In the genomic region with DNA sequence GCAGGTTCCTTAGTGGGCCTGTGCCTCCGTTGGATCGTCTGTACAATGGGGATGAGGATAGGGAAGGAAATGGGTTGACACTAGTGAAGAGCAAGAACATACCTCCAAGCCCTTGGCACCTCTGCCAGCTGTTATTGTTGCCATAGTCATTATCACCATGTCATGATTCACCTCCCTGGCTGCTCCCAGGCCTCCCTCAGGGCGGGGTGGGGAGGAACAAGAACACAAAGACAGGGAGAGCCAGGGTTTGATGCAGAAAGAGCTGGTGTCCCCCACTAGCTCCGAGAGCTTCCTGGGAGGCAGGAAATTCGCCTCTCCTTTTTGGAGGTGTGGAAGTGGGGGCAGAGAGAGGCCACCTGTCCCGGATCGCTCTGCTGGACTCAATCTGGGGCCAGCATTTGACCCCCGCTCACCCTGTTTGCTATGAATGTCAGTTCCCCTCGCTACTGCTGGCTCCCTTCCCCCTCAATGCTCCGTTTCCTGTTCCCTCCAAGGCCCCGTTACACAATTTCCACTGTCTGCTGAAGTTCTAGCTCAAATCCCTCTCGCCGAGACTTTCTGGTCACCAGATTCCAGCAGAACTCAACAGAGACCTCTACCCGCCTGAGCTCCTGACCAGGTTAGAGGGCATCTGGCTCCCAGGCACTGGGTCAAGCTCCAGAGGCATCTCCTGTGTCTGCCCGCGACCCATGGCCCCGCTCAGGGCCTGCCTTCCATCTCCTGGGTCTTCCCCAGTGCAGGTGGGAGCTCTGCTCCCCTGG, we compare ENCODE assay signal across 8 cellular contexts. TPM values are rescaled to one million over a fixed set of nuclear protein-coding genes. Genes with fewer than 3 reads are reported as not detected.
DNase-seq lines count a peak whose midpoint lies in the region; ATAC-seq and TF ChIP-seq lines count a peak whose summit lies in the region.

No MANE protein-coding gene starts in this region.

- no peak overlapping the region for H3K9ac ChIP-seq in rectal smooth muscle tissue (ENCODE audit: low read length)

- H3K36me3 Mint-ChIP-seq in GM23338 (ENCODE audit: low read depth) = no peaks in the 10 kb centered on the region; the same call in 2 of the 3 replicates

- 0 to 30% methylated on average over 2 to 8 of the region's 17 CpGs for WGBS in gastroesophageal sphincter (ENCODE audit: low coverage in 1 of 2), 2 donors

- H3K4me3 Mint-ChIP-seq in GM23338 = no peak overlapping the region

- TF ChIP-seq EP300 in gastroesophageal sphincter (IDR thresholded peaks at IDR 0.05) = no peak

- peaks cover 14% of the 10 kb centered on the region for H3K27me3 Mint-ChIP-seq in GM23338 (ENCODE audit: insufficient read depth, low read depth, poor library complexity)

- H3K4me3 ChIP-seq in GM23338 (no peak overlapping the region), gastroesophageal sphincter (peak overlapping the region in 1 of 2 donors; percentile 22), rectal smooth muscle tissue (ENCODE audit: low read length) (peak overlapping the region; percentile 39)

- peaks cover 66% of the 10 kb centered on the region for H3K79me2 ChIP-seq in GM23338 (replicated peaks; ENCODE audit: insufficient read depth)

- H3K36me3 ChIP-seq in GM23338 (ENCODE audit: insufficient read depth) (no peaks in the 10 kb centered on the region), gastroesophageal sphincter (no peaks in the 10 kb centered on the region), rectal smooth muscle tissue (ENCODE audit: control insufficient read depth, insufficient read depth, low read length) (no peaks in the 10 kb centered on the region)

- peak overlapping the region; percentile 69 for H3K27ac Mint-ChIP-seq in GM23338

- ATAC-seq in GM23338 (no peak), gastroesophageal sphincter (peak; percentile 75), GM21717 (IDR thresholded peaks at IDR 0.05; ENCODE audit: unreplicated experiment) (no peak), HG03521 (IDR thresholded peaks at IDR 0.05; ENCODE audit: unreplicated experiment) (no peak)

- peaks cover 10% of the 10 kb centered on the region; the same call in 1 of the 2 replicates for H4K20me1 ChIP-seq in GM23338 (replicated peaks; ENCODE audit: insufficient read depth)

- peak overlapping the region; percentile 66; the same call in 1 of the 2 replicates for H3K4me2 ChIP-seq in GM23338

- H2AFZ ChIP-seq in GM23338 = no peak overlapping the region

- TF ChIP-seq POLR2A in gastroesophageal sphincter (IDR thresholded peaks at IDR 0.05) = no peak

- H3K27ac ChIP-seq in GM23338 (ENCODE audit: low read depth) (no peak overlapping the region), gastroesophageal sphincter (peak overlapping the region; percentile 24 to 86 (median 83)), rectal smooth muscle tissue (ENCODE audit: low read depth, low read length) (peak overlapping the region; percentile 66)

- TF ChIP-seq CTCF in GM23338 (conservative IDR thresholded peaks at IDR 0.05; ENCODE audit: low read depth in 2 of 2) (no peak), gastroesophageal sphincter (IDR thresholded peaks at IDR 0.05) (no peak)

- peaks cover 6% of the 10 kb centered on the region for H3K4me1 ChIP-seq in GM23338 (ENCODE audit: insufficient read depth)
- H3K4me1 ChIP-seq in gastroesophageal sphincter = peaks cover 0 to 100% (median 59%) of the 10 kb centered on the region in 3 donors
- peaks cover 39% of the 10 kb centered on the region for H3K4me1 ChIP-seq in rectal smooth muscle tissue (ENCODE audit: control insufficient read depth, insufficient read depth, low read length)

- no peaks in the 10 kb centered on the region for H3F3A ChIP-seq in GM23338 (replicated peaks; ENCODE audit: low read depth)

- H3K27me3 ChIP-seq in GM23338 (ENCODE audit: insufficient read depth) = no peaks in the 10 kb centered on the region
- no peaks in the 10 kb centered on the region for H3K27me3 ChIP-seq in gastroesophageal sphincter
- no peaks in the 10 kb centered on the region for H3K27me3 ChIP-seq in rectal smooth muscle tissue (ENCODE audit: control insufficient read depth, insufficient read depth, low read length)

- H3K9me3 Mint-ChIP-seq in GM23338 = no peaks in the 10 kb centered on the region

- H3K9me2 ChIP-seq in GM23338 (ENCODE audit: insufficient read depth) = no peaks in the 10 kb centered on the region

- no peak for DNase-seq in GM23338 (ENCODE audit: low spot score)
- DNase-seq in SW 1271 (lab: John Stamatoyannopoulos, UW) = peak; percentile 26 to 63
- DNase-seq in NCI-H2171 (lab: John Stamatoyannopoulos, UW) = no peak
- DNase-seq in COLO668 (lab: John Stamatoyannopoulos, UW; ENCODE audit: unreplicated experiment) = no peak

- no peaks in the 10 kb centered on the region for H3K9me3 ChIP-seq in gastroesophageal sphincter

- H3K4me1 Mint-ChIP-seq in GM23338 = peaks cover 24% of the 10 kb centered on the region

TF ChIP-seq in GM23338, 12 proteins besides CTCF, POLR2A, EP300 and RAD21 (continues in another document):
- no peak for TF ChIP-seq STAT1 (IDR thresholded peaks at IDR 0.05; ENCODE audit: unreplicated experiment)
- TF ChIP-seq CREB1 (CRISPR knock-in tag; IDR thresholded peaks at IDR 0.05; ENCODE audit: low read depth) = no peak
- no peak for TF ChIP-seq EZH2 (IDR thresholded peaks at IDR 0.05; ENCODE audit: low read depth, unreplicated experiment)
- no peak for TF ChIP-seq POLR2AphosphoS5 (IDR thresholded peaks at IDR 0.05; ENCODE audit: low read depth)
- TF ChIP-seq ZNF114 (CRISPR knock-in tag; IDR thresholded peaks at IDR 0.05) = no peak
- TF ChIP-seq ZNF331 (CRISPR knock-in tag; IDR thresholded peaks at IDR 0.05; ENCODE audit: low read depth) = no peak
- TF ChIP-seq, protein P1, sequence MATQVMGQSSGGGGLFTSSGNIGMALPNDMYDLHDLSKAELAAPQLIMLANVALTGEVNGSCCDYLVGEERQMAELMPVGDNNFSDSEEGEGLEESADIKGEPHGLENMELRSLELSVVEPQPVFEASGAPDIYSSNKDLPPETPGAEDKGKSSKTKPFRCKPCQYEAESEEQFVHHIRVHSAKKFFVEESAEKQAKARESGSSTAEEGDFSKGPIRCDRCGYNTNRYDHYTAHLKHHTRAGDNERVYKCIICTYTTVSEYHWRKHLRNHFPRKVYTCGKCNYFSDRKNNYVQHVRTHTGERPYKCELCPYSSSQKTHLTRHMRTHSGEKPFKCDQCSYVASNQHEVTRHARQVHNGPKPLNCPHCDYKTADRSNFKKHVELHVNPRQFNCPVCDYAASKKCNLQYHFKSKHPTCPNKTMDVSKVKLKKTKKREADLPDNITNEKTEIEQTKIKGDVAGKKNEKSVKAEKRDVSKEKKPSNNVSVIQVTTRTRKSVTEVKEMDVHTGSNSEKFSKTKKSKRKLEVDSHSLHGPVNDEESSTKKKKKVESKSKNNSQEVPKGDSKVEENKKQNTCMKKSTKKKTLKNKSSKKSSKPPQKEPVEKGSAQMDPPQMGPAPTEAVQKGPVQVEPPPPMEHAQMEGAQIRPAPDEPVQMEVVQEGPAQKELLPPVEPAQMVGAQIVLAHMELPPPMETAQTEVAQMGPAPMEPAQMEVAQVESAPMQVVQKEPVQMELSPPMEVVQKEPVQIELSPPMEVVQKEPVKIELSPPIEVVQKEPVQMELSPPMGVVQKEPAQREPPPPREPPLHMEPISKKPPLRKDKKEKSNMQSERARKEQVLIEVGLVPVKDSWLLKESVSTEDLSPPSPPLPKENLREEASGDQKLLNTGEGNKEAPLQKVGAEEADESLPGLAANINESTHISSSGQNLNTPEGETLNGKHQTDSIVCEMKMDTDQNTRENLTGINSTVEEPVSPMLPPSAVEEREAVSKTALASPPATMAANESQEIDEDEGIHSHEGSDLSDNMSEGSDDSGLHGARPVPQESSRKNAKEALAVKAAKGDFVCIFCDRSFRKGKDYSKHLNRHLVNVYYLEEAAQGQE (IDR thresholded peaks at IDR 0.05; ENCODE audit: unreplicated experiment) = no peak
- TF ChIP-seq NANOG (IDR thresholded peaks at IDR 0.05; ENCODE audit: borderline replicate concordance) = no peak

RNA-seq across cellular contexts. Expression of a gene that starts 9.1 kb away (rescaled TPM):
- 22.5 and 24.4 TPM in 2 replicates for total RNA-seq in GM23338 (2014; rRNA removed; shearing (Covaris generic))
- polyA plus RNA-seq in GM23338 (2016; fragmentation: Nextera tagmentation; extraction: Ambion mirVana) = 10.6 and 12.5 TPM in 2 replicates
- total RNA-seq in gastroesophageal sphincter = 100 to 1,000 TPM; 172 to 315 (median 211) TPM

RNA-seq across cellular contexts. Expression of a gene that starts 13.1 kb away (rescaled TPM):
- total RNA-seq in GM23338 (2014; rRNA removed; shearing (Covaris generic)) = 0.62 and 0.69 TPM in 2 replicates
- polyA plus RNA-seq in GM23338 (2016; fragmentation: Nextera tagmentation; extraction: Ambion mirVana) = 0.31 TPM in 1 of 2 replicates, not detected in the other
- 1 to 10 TPM; 1.6 to 9.0 (median 3.8) TPM for total RNA-seq in gastroesophageal sphincter

Comparison
In these comparisons a context has a peak if more than half of its experiments do, and no peak if none do; other contexts are left out.
1. DNase-seq: peak in SW 1271 (2 of 2); none in GM23338 (single experiment), NCI-H2171 (single experiment) and COLO668 (single experiment).